ENCODE assay signal across 19 cellular contexts in genomic region chr18:23935804-23936203, GRCh38.
DNase-seq lines count a peak whose midpoint lies in the region; ATAC-seq and TF ChIP-seq lines count a peak whose summit lies in the region.
"Had no signal": no experiment of that assay in that cellular context is flagged by ENCODE, and none has a peak within 500 bp of the region (broad histone marks: within the 10 kb centered on the region; RNA-seq: fewer than 3 reads in every experiment).

No MANE protein-coding gene starts in this region.

- no peak overlapping the region for H2AFZ ChIP-seq in trophoblast cell (ENCODE audit: insufficient read depth, low read length, poor library complexity)

- H3K4me3 ChIP-seq in GM12865 (ENCODE audit: low read depth, low read length): no peak overlapping the region
- H3K4me3 ChIP-seq in trophoblast cell (ENCODE audit: low read depth, low read length): no peak overlapping the region
- H3K4me3 ChIP-seq in thyroid gland (replicated peaks in 1 of 3): no peak overlapping the region
- H3K4me3 ChIP-seq: esophagus squamous epithelium, HAP-1, prostate gland had no signal

- peak overlapping the region; percentile 87 for H3K27ac Mint-ChIP-seq in activated CD8-positive, alpha-beta T cell treated with anti-CD3 and anti-CD28 coated beads, Interleukin-2, amount 10 ng/mL, durations not matched to agents 7 days and 5 days

- no peak overlapping the region for H3K14ac ChIP-seq in trophoblast cell (ENCODE audit: low read length)

- H2AK5ac ChIP-seq in trophoblast cell (ENCODE audit: low read length): no peak overlapping the region

- POLR2A ChIA-PET in activated CD8-positive, alpha-beta T cell treated with anti-CD3 and anti-CD28 coated beads, Interleukin-2, amount 10 ng/mL, durations not matched to agents 7 days and 5 days (lab: Charles Lee): no interaction called here

- DNase-seq in activated CD8-positive, alpha-beta memory T cell treated with anti-CD3 and anti-CD28 coated beads, Interleukin-2, amount 50 U/mL, for 4 hours: peak; percentile 20
- no peak for DNase-seq in activated CD8-positive, alpha-beta memory T cell treated with anti-CD3 and anti-CD28 coated beads, Interleukin-2, amount 50 U/mL, for 48 hours
- peak; percentile 45 for DNase-seq in GM12865 (ENCODE audit: low read depth)
- DNase-seq in activated CD8-positive, alpha-beta T cell treated with anti-CD3 and anti-CD28 coated beads, Interleukin-2, amount 10 ng/mL, durations not matched to agents 7 days and 5 days: peak; percentile 82
- no peak for DNase-seq in trophoblast cell
- no peak for DNase-seq in NCI-H1436 treated with DMSO at 0.1 percent for 48 hours (lab: John Stamatoyannopoulos, UW)
- DNase-seq in thyroid gland: no peak
- no peak for DNase-seq in mucosa of gallbladder (ENCODE audit: low spot score)
- DNase-seq: activated CD4-positive, alpha-beta T cell treated with anti-CD3 and anti-CD28 coated beads, Interleukin-2, amount 50 U/mL, for 4 hours; C1 segment of cervical spinal cord; effector memory CD4-positive, alpha-beta T cell; esophagus squamous epithelium; left cardiac atrium; NCI-H1694; NCI-H2227 treated with DMSO at 0.1 percent for 48 hours; RPMI8226; stimulated activated CD4-positive, alpha-beta T cell treated with anti-CD3 and anti-CD28 coated beads, Interleukin-4, amount 100 ng/mL, for 1 hour had no signal

- TF ChIP-seq CTCF in GM12865 (IDR thresholded peaks at IDR 0.05; ENCODE audit: insufficient read depth, low read depth, low read length, missing control alignments) (no peak), thyroid gland (IDR thresholded peaks at IDR 0.05) (no peak)

- H4K8ac ChIP-seq in trophoblast cell (ENCODE audit: low read depth, low read length): no peak overlapping the region

- ATAC-seq in activated CD8-positive, alpha-beta T cell treated with anti-CD3 and anti-CD28 coated beads, Interleukin-2, amount 10 ng/mL, durations not matched to agents 7 days and 5 days: peak; percentile 78
- ATAC-seq: left cardiac atrium had no signal

- H3K79me1 ChIP-seq in trophoblast cell (ENCODE audit: low read length): no peaks in the 10 kb centered on the region

- H2BK12ac ChIP-seq in trophoblast cell (ENCODE audit: low read length): no peak overlapping the region

- peak overlapping the region; percentile 78 for H3K23ac ChIP-seq in trophoblast cell (ENCODE audit: low read length)

- no peaks in the 10 kb centered on the region for H3K9me3 Mint-ChIP-seq in activated CD8-positive, alpha-beta T cell treated with anti-CD3 and anti-CD28 coated beads, Interleukin-2, amount 10 ng/mL, durations not matched to agents 7 days and 5 days (ENCODE audit: insufficient read depth)

- H3K4ac ChIP-seq in trophoblast cell (ENCODE audit: low read depth, low read length): no peak overlapping the region

- peaks cover 5% of the 10 kb centered on the region for H3K36me3 Mint-ChIP-seq in activated CD8-positive, alpha-beta T cell treated with anti-CD3 and anti-CD28 coated beads, Interleukin-2, amount 10 ng/mL, durations not matched to agents 7 days and 5 days (ENCODE audit: low read depth)

- H3K9me3 ChIP-seq in trophoblast cell (ENCODE audit: insufficient read depth, low read depth, low read length): no peaks in the 10 kb centered on the region
- H3K9me3 ChIP-seq in thyroid gland: no peaks in the 10 kb centered on the region
- H3K9me3 ChIP-seq: esophagus squamous epithelium, HAP-1, prostate gland had no signal

- H3K4me2 ChIP-seq in trophoblast cell (ENCODE audit: low read length): no peak overlapping the region

- no peak overlapping the region for H2BK5ac ChIP-seq in trophoblast cell (ENCODE audit: low read depth, low read length, poor library complexity)

- no peak overlapping the region for H2BK120ac ChIP-seq in trophoblast cell (ENCODE audit: insufficient read depth, low read length, poor library complexity)

- H3K4me3 Mint-ChIP-seq in activated CD8-positive, alpha-beta T cell treated with anti-CD3 and anti-CD28 coated beads, Interleukin-2, amount 10 ng/mL, durations not matched to agents 7 days and 5 days: peak overlapping the region; percentile 20

- H4K91ac ChIP-seq in trophoblast cell (ENCODE audit: low read depth, low read length): no peak overlapping the region

- CTCF ChIA-PET in activated CD8-positive, alpha-beta T cell treated with anti-CD3 and anti-CD28 coated beads, Interleukin-2, amount 10 ng/mL, durations not matched to agents 7 days and 5 days (lab: Charles Lee): interaction anchor here (1.1 kb wide), 1 partner anchor 17 kb away, joined by 5 read pairs; no protein-coding TSS in a partner anchor

- no peak overlapping the region for H4K12ac ChIP-seq in trophoblast cell (ENCODE audit: low read depth, low read length)

- H3K36me3 ChIP-seq in trophoblast cell (ENCODE audit: control insufficient read depth in 1 of 2, insufficient read depth in 2 of 2, low read length in 2 of 2) (no peaks in the 10 kb centered on the region), thyroid gland (no peaks in the 10 kb centered on the region)
- H3K36me3 ChIP-seq: HAP-1, prostate gland had no signal

- H3K27me3 ChIP-seq in trophoblast cell (ENCODE audit: insufficient read depth, low read length) (peaks cover 2% of the 10 kb centered on the region), thyroid gland (no peaks in the 10 kb centered on the region)
- H3K27me3 ChIP-seq: esophagus squamous epithelium had no signal

- peaks cover 66% of the 10 kb centered on the region for H3K4me1 Mint-ChIP-seq in activated CD8-positive, alpha-beta T cell treated with anti-CD3 and anti-CD28 coated beads, Interleukin-2, amount 10 ng/mL, durations not matched to agents 7 days and 5 days (ENCODE audit: low read depth)

- no CpG with 5 or more reads among the region's 2 CpGs for WGBS in trophoblast cell (ENCODE audit: extremely low coverage, insufficient coverage, insufficient read length)
- 74 to 81% methylated on average over 2 of the region's 2 CpGs for WGBS in thyroid gland, 2 donors

- H3K4me1 ChIP-seq in trophoblast cell (ENCODE audit: control insufficient read depth in 1 of 2, insufficient read depth in 2 of 2, low read length in 2 of 2) (no peaks in the 10 kb centered on the region), thyroid gland (no peaks in the 10 kb centered on the region)
- H3K4me1 ChIP-seq: esophagus squamous epithelium, HAP-1, prostate gland had no signal

- no peak for TF ChIP-seq POLR2A in thyroid gland (IDR thresholded peaks at IDR 0.05)

- H3K18ac ChIP-seq in trophoblast cell (ENCODE audit: low read length): no peak overlapping the region

- H3K79me2 ChIP-seq in trophoblast cell (ENCODE audit: control insufficient read depth, insufficient read depth, low read length, poor library complexity): no peaks in the 10 kb centered on the region

- H3K27me3 Mint-ChIP-seq in activated CD8-positive, alpha-beta T cell treated with anti-CD3 and anti-CD28 coated beads, Interleukin-2, amount 10 ng/mL, durations not matched to agents 7 days and 5 days (ENCODE audit: low read depth): no peaks in the 10 kb centered on the region

- H3K27ac ChIP-seq in trophoblast cell (ENCODE audit: low read depth, low read length): no peak overlapping the region
- H3K27ac ChIP-seq in thyroid gland: no peak overlapping the region
- H3K27ac ChIP-seq: esophagus squamous epithelium, prostate gland had no signal

- intact Hi-C loops in thyroid gland (cut with DNase I): no loop called here

- no peak overlapping the region for H3K9ac ChIP-seq in trophoblast cell (ENCODE audit: low read length)

Comparison
In these comparisons a context has a peak if more than half of its experiments do, and no peak if none do; other contexts are left out.
1. DNase-seq: peak in activated CD8-positive, alpha-beta memory T cell treated with anti-CD3 and anti-CD28 coated beads, Interleukin-2, amount 50 U/mL, for 4 hours (single experiment), GM12865 (single experiment) and activated CD8-positive, alpha-beta T cell treated with anti-CD3 and anti-CD28 coated beads, Interleukin-2, amount 10 ng/mL, durations not matched to agents 7 days and 5 days (single experiment); none in activated CD8-positive, alpha-beta memory T cell treated with anti-CD3 and anti-CD28 coated beads, Interleukin-2, amount 50 U/mL, for 48 hours (single experiment), trophoblast cell (0 of 2), NCI-H1436 treated with DMSO at 0.1 percent for 48 hours (single experiment), thyroid gland (0 of 2) and mucosa of gallbladder (single experiment).